Comparison of ENCODE assay signal across 28 cellular contexts in the genomic region with DNA sequence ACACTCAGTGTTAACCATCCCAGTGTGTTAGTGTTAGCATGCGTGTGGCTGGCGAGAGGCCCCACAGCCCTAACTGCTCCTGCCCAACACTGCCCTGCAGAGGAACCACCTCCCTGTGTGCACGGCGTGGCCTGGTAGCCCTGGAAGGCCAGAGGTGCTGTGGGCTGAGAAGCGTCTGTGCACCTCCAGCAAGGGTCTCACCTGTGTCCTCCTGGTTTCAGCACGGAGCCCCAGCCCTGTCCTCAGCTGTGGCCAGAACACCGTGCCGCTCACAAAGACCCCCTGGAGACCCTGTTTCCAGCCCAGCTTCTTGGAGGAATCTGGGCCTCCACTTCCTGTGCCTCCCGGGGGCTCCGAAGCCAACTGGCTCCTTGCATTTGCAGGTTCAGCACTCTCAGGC.
"Had no signal": no experiment of that assay in that cellular context is flagged by ENCODE, and none has a peak within 500 bp of the region (broad histone marks: within the 10 kb centered on the region; RNA-seq: fewer than 3 reads in every experiment).

No MANE protein-coding gene starts in this region.

- H3K27ac ChIP-seq: ascending aorta, body of pancreas, SJCRH30, VCaP had no signal

- H3K4me3 ChIP-seq: ascending aorta, body of pancreas, MG63, SJCRH30 had no signal

- ATAC-seq: activated CD8-positive, alpha-beta T cell treated with anti-CD3 and anti-CD28 coated beads, Interleukin-2, amount 10 ng/mL, durations not matched to agents 7 days and 5 days; activated naive CD4-positive, alpha-beta T cell treated with anti-CD3 and anti-CD28 coated beads, Interleukin-2, amount 50 U/mL, for 72 hours; activated naive CD8-positive, alpha-beta T cell treated with anti-CD3 and anti-CD28 coated beads, Interleukin-2, amount 50 U/mL, for 24 hours; activated T-cell treated with anti-CD3 and anti-CD28 coated beads, Interleukin-2, amount 50 U/mL, for 4 hours; body of pancreas; Right ventricle myocardium inferior had no signal

- DNase-seq: activated CD4-positive, alpha-beta T cell treated with anti-CD3 and anti-CD28 coated beads for 48 hours; activated CD4-positive, alpha-beta T cell treated with anti-CD3 and anti-CD28 coated beads, Interleukin-2, amount 50 U/mL, for 4 hours; activated CD8-positive, alpha-beta T cell treated with anti-CD3 and anti-CD28 coated beads, Interleukin-2, amount 10 ng/mL, durations not matched to agents 7 days and 5 days; activated effector memory CD4-positive, alpha-beta T cell treated with anti-CD3 and anti-CD28 coated beads, Interleukin-2, amount 50 U/mL, for 16 hours; activated naive CD4-positive, alpha-beta T cell treated with Interleukin-2 at 50 U/mL for 16 hours; activated naive CD8-positive, alpha-beta T cell treated with anti-CD3 and anti-CD28 coated beads, Interleukin-2, amount 50 U/mL, for 24 hours; activated T-cell treated with anti-CD3 and anti-CD28 coated beads, Interleukin-2, amount 50 U/mL, for 4 hours; amniotic stem cell; body of pancreas; MG63; MV-4-11; NCI-H1092 treated with DMSO at 0.1 percent for 48 hours; NCI-H1417 treated with DMSO at 0.1 percent for 48 hours; NCI-H1694; NCI-H2029; NCI-H2107; NCI-H2171 treated with DMSO at 0.1 percent for 48 hours; NCI-H226; NCI-H510A; NCI-H526 treated with DMSO at 0.1 percent for 48 hours; NCI-H82; SJCRH30; SK-N-SH; T-helper 1 cell had no signal
